ENCODE assay signal across 25 cellular contexts in genomic region chr2:238975408-238975807, GRCh38.
"Had no signal": no experiment of that assay in that cellular context is flagged by ENCODE, and none has a peak within 500 bp of the region (broad histone marks: within the 10 kb centered on the region; RNA-seq: fewer than 3 reads in every experiment).

No MANE protein-coding gene starts in this region.

- H3K9me3 ChIP-seq: Peyer's patch had no signal

- H3K27me3 ChIP-seq: ascending aorta, cardiac muscle cell, Peyer's patch, SJCRH30 had no signal

- H3K4me3 Mint-ChIP-seq: activated CD8-positive, alpha-beta T cell treated with anti-CD3 and anti-CD28 coated beads for 36 hours; activated naive CD4-positive, alpha-beta T cell treated with anti-CD3 and anti-CD28 coated beads, Interleukin-2, amount 50 U/mL, for 24 hours; activated T-helper 1 cell treated with anti-CD3 and anti-CD28 coated beads, Interleukin-12 subunit alpha, Interleukin-12 subunit beta, Interleukin-2, Interleukin-4 antibody, amounts not matched to agents 30 ng/mL and 10 ng/mL and 1 ng/mL, durations not matched to agents 14 hours and 24 hours and 36 hours; brain; T-helper 1 cell treated with Interleukin-12 subunit alpha and Interleukin-12 subunit beta and Interleukin-4 antibody, amounts not matched to agents 30 μg/mL and 1 μg/mL, for 36 hours had no signal

- H3K4me1 ChIP-seq: ascending aorta, Peyer's patch, SJCRH30 had no signal

- H3K4me3 ChIP-seq: ascending aorta, cardiac muscle cell, Peyer's patch, SJCRH30 had no signal

- DNase-seq: activated CD4-positive, alpha-beta T cell treated with anti-CD3 and anti-CD28 coated beads for 4 hours; activated CD8-positive, alpha-beta memory T cell treated with anti-CD3 and anti-CD28 coated beads, Interleukin-2, amount 50 U/mL, for 4 hours; activated CD8-positive, alpha-beta T cell treated with anti-CD3 and anti-CD28 coated beads for 36 hours; activated effector memory CD4-positive, alpha-beta T cell treated with Interleukin-2 at 50 U/mL for 16 hours; activated naive CD4-positive, alpha-beta T cell; amniotic stem cell; MM.1S; NCI-H1105; NCI-H1436; NCI-H1694 treated with DMSO at 0.1 percent for 48 hours; NCI-H2029 treated with DMSO at 0.1 percent for 48 hours; NCI-H345; NCI-H510A; NCI-H526 treated with DMSO at 0.1 percent for 48 hours; NCI-H82; Right ventricle myocardium superior; SJCRH30 had no signal

- H3K27ac ChIP-seq: ascending aorta, cardiac muscle cell, SJCRH30 had no signal

- H3K27ac Mint-ChIP-seq: activated CD8-positive, alpha-beta T cell treated with anti-CD3 and anti-CD28 coated beads for 36 hours; activated naive CD4-positive, alpha-beta T cell treated with anti-CD3 and anti-CD28 coated beads, Interleukin-2, amount 50 U/mL, for 24 hours; activated T-helper 1 cell treated with anti-CD3 and anti-CD28 coated beads, Interleukin-12 subunit alpha, Interleukin-12 subunit beta, Interleukin-2, Interleukin-4 antibody, amounts not matched to agents 30 ng/mL and 10 ng/mL and 1 ng/mL, durations not matched to agents 14 hours and 24 hours and 36 hours; T-helper 1 cell treated with Interleukin-12 subunit alpha and Interleukin-12 subunit beta and Interleukin-4 antibody, amounts not matched to agents 30 μg/mL and 1 μg/mL, for 36 hours had no signal

- ATAC-seq: activated CD4-positive, CD25-positive, alpha-beta regulatory T cell treated with anti-CD3 and anti-CD28 coated beads, Interleukin-2, amount 50 U/mL, for 24 hours; activated CD8-positive, alpha-beta T cell treated with anti-CD3 and anti-CD28 coated beads for 36 hours had no signal

- H3K36me3 ChIP-seq: ascending aorta, cardiac muscle cell, Peyer's patch, SJCRH30 had no signal

- H3K4me1 Mint-ChIP-seq: activated naive CD4-positive, alpha-beta T cell treated with anti-CD3 and anti-CD28 coated beads, Interleukin-2, amount 50 U/mL, for 24 hours; brain had no signal

- H3K36me3 Mint-ChIP-seq: brain had no signal
